1 cellular context compared by ENCODE assay signal in genomic region chr2:8737571-8738175, GRCh38.
TF ChIP-seq lines count a peak whose summit lies in the region.

No MANE protein-coding gene starts in this region.

TF ChIP-seq in GM23338, 12 proteins besides CTCF, POLR2A, EP300 and RAD21:
- no peak for TF ChIP-seq EZH2phosphoT487 (IDR thresholded peaks at IDR 0.05; ENCODE audit: unreplicated experiment)
- TF ChIP-seq STAT1 (IDR thresholded peaks at IDR 0.05; ENCODE audit: unreplicated experiment): no peak
- no peak for TF ChIP-seq EZH2 (IDR thresholded peaks at IDR 0.05; ENCODE audit: low read depth, unreplicated experiment)
- TF ChIP-seq ETS1 (IDR thresholded peaks at IDR 0.05): no peak
- no peak for TF ChIP-seq REST (IDR thresholded peaks at IDR 0.05; ENCODE audit: unreplicated experiment)
- TF ChIP-seq NANOG (IDR thresholded peaks at IDR 0.05; ENCODE audit: borderline replicate concordance): no peak
- no peak for TF ChIP-seq ZNF462 (CRISPR knock-in tag; IDR thresholded peaks at IDR 0.05)
- no peak for TF ChIP-seq POLR2AphosphoS5 (IDR thresholded peaks at IDR 0.05; ENCODE audit: low read depth)
- TF ChIP-seq CREB1 (CRISPR knock-in tag; IDR thresholded peaks at IDR 0.05; ENCODE audit: low read depth): no peak
- TF ChIP-seq ZNF114 (CRISPR knock-in tag; IDR thresholded peaks at IDR 0.05): no peak
